In genomic region chrX:53685711-53686110, GRCh38 we compare ENCODE assay signal across 8 cellular contexts. TPM values are rescaled to one million over a fixed set of nuclear protein-coding genes. Genes with fewer than 3 reads are reported as not detected.
DNase-seq lines count a peak whose midpoint lies in the region; ATAC-seq and TF ChIP-seq lines count a peak whose summit lies in the region.

No MANE protein-coding gene starts in this region.

- TF ChIP-seq CTCF in glutamatergic neuron (IDR thresholded peaks at IDR 0.05; ENCODE audit: partially characterized antibody, unreplicated experiment): no peak

- no peaks in the 10 kb centered on the region for H3K9me3 Mint-ChIP-seq in activated T-cell treated with anti-CD3 and anti-CD28 coated beads, Interleukin-2, amount 50 U/mL, for 4 hours
- no peaks in the 10 kb centered on the region for H3K9me3 Mint-ChIP-seq in T-helper 1 cell treated with Interleukin-12 subunit alpha and Interleukin-12 subunit beta and Interleukin-4 antibody, amounts not matched to agents 30 μg/mL and 1 μg/mL, for 36 hours
- peaks cover 12% of the 10 kb centered on the region for H3K9me3 Mint-ChIP-seq in glutamatergic neuron (ENCODE audit: unreplicated experiment)
- no peaks in the 10 kb centered on the region for H3K9me3 Mint-ChIP-seq in stimulated activated effector memory CD8-positive, alpha-beta T cell treated with anti-CD3 and anti-CD28 coated beads, Interleukin-12 subunit alpha, Interleukin-12 subunit beta, amount 100 ng/mL, for 72 hours

- peaks cover 13% of the 10 kb centered on the region for H3K4me1 Mint-ChIP-seq in activated T-cell treated with anti-CD3 and anti-CD28 coated beads, Interleukin-2, amount 50 U/mL, for 4 hours (ENCODE audit: low read depth)
- H3K4me1 Mint-ChIP-seq in T-helper 1 cell treated with Interleukin-12 subunit alpha and Interleukin-12 subunit beta and Interleukin-4 antibody, amounts not matched to agents 30 μg/mL and 1 μg/mL, for 36 hours (ENCODE audit: low read depth): peaks cover 15% of the 10 kb centered on the region
- peaks cover 3% of the 10 kb centered on the region for H3K4me1 Mint-ChIP-seq in glutamatergic neuron (ENCODE audit: low read depth, unreplicated experiment)
- H3K4me1 Mint-ChIP-seq in stimulated activated effector memory CD8-positive, alpha-beta T cell treated with anti-CD3 and anti-CD28 coated beads, Interleukin-12 subunit alpha, Interleukin-12 subunit beta, amount 100 ng/mL, for 72 hours: peaks cover 19% of the 10 kb centered on the region

- H3K27me3 Mint-ChIP-seq in activated T-cell treated with anti-CD3 and anti-CD28 coated beads, Interleukin-2, amount 50 U/mL, for 4 hours (ENCODE audit: low read depth): no peaks in the 10 kb centered on the region
- no peaks in the 10 kb centered on the region for H3K27me3 Mint-ChIP-seq in T-helper 1 cell treated with Interleukin-12 subunit alpha and Interleukin-12 subunit beta and Interleukin-4 antibody, amounts not matched to agents 30 μg/mL and 1 μg/mL, for 36 hours (ENCODE audit: low read depth)
- peaks cover 4% of the 10 kb centered on the region for H3K27me3 Mint-ChIP-seq in glutamatergic neuron (ENCODE audit: unreplicated experiment)

- no peak for ATAC-seq in activated T-cell treated with anti-CD3 and anti-CD28 coated beads, Interleukin-2, amount 50 U/mL, for 4 hours
- ATAC-seq in stimulated activated effector memory CD8-positive, alpha-beta T cell treated with anti-CD3 and anti-CD28 coated beads, Interleukin-12 subunit alpha, Interleukin-12 subunit beta, amount 100 ng/mL, for 72 hours: peak; percentile 12

- H3K4me3 Mint-ChIP-seq in activated T-cell treated with anti-CD3 and anti-CD28 coated beads, Interleukin-2, amount 50 U/mL, for 4 hours: peak overlapping the region; percentile 93
- H3K4me3 Mint-ChIP-seq in T-helper 1 cell treated with Interleukin-12 subunit alpha and Interleukin-12 subunit beta and Interleukin-4 antibody, amounts not matched to agents 30 μg/mL and 1 μg/mL, for 36 hours: peak overlapping the region; percentile 98
- peak overlapping the region; percentile 91 for H3K4me3 Mint-ChIP-seq in glutamatergic neuron (ENCODE audit: unreplicated experiment)
- peak overlapping the region; percentile 88 for H3K4me3 Mint-ChIP-seq in stimulated activated effector memory CD8-positive, alpha-beta T cell treated with anti-CD3 and anti-CD28 coated beads, Interleukin-12 subunit alpha, Interleukin-12 subunit beta, amount 100 ng/mL, for 72 hours

- H3K36me3 Mint-ChIP-seq in activated T-cell treated with anti-CD3 and anti-CD28 coated beads, Interleukin-2, amount 50 U/mL, for 4 hours (ENCODE audit: insufficient read depth): peaks cover 16% of the 10 kb centered on the region
- H3K36me3 Mint-ChIP-seq in T-helper 1 cell treated with Interleukin-12 subunit alpha and Interleukin-12 subunit beta and Interleukin-4 antibody, amounts not matched to agents 30 μg/mL and 1 μg/mL, for 36 hours (ENCODE audit: low read depth): peaks cover 14% of the 10 kb centered on the region
- H3K36me3 Mint-ChIP-seq in glutamatergic neuron (ENCODE audit: unreplicated experiment): no peaks in the 10 kb centered on the region
- H3K36me3 Mint-ChIP-seq in stimulated activated effector memory CD8-positive, alpha-beta T cell treated with anti-CD3 and anti-CD28 coated beads, Interleukin-12 subunit alpha, Interleukin-12 subunit beta, amount 100 ng/mL, for 72 hours: peaks cover 63% of the 10 kb centered on the region

- DNase-seq in activated T-cell treated with anti-CD3 and anti-CD28 coated beads, Interleukin-2, amount 50 U/mL, for 4 hours: no peak
- DNase-seq in activated T-cell treated with anti-CD3 and anti-CD28 coated beads, Interleukin-2, amount 50 U/mL, for 48 hours: no peak
- DNase-seq in glutamatergic neuron: no peak
- DNase-seq in stimulated activated effector memory CD8-positive, alpha-beta T cell treated with anti-CD3 and anti-CD28 coated beads, Interleukin-12 subunit alpha, Interleukin-12 subunit beta, amount 100 ng/mL, for 72 hours (ENCODE audit: low spot score in 2 of 2): no peak
- DNase-seq in AML-193 (lab: John Stamatoyannopoulos, UW): no peak
- no peak for DNase-seq in NCI-H2196 (lab: John Stamatoyannopoulos, UW; ENCODE audit: unreplicated experiment)
- no peak for DNase-seq in SKM-1 treated with dmso at 0.1 percent for 144 hours (lab: John Stamatoyannopoulos, UW; ENCODE audit: unreplicated experiment)

- peak overlapping the region; percentile 97 for H3K27ac Mint-ChIP-seq in T-helper 1 cell treated with Interleukin-12 subunit alpha and Interleukin-12 subunit beta and Interleukin-4 antibody, amounts not matched to agents 30 μg/mL and 1 μg/mL, for 36 hours
- peak overlapping the region; percentile 96 for H3K27ac Mint-ChIP-seq in glutamatergic neuron (ENCODE audit: unreplicated experiment)
- H3K27ac Mint-ChIP-seq in stimulated activated effector memory CD8-positive, alpha-beta T cell treated with anti-CD3 and anti-CD28 coated beads, Interleukin-12 subunit alpha, Interleukin-12 subunit beta, amount 100 ng/mL, for 72 hours: peak overlapping the region; percentile 98

RNA-seq across cellular contexts. Expression of gene HUWE1, which starts 0.8 kb away (rescaled TPM):
- total RNA-seq in activated T-cell treated with anti-CD3 and anti-CD28 coated beads, Interleukin-2, amount 50 U/mL, for 4 hours: 100 to 1,000 TPM; 433 to 540 (median 440) TPM
- total RNA-seq in glutamatergic neuron (ENCODE audit: unreplicated experiment): 311 TPM
